ENCODE assay signal across 24 cellular contexts in genomic region chr4:189185810-189186432, GRCh38.
"Had no signal": no experiment of that assay in that cellular context is flagged by ENCODE, and none has a peak within 500 bp of the region (broad histone marks: within the 10 kb centered on the region; RNA-seq: fewer than 3 reads in every experiment).

No MANE protein-coding gene starts in this region.

- ATAC-seq: left ventricle myocardium superior; natural killer cell treated with Interleukin-12 subunit alpha and Interleukin-12 subunit beta and Interleukin-15 and Interleukin-18, amount 100 ng/mL, for 72 hours; right cardiac atrium had no signal

- H3K4me3 ChIP-seq: coronary artery, skin epidermis, transverse colon, vagina had no signal

- H3K27me3 Mint-ChIP-seq: activated naive CD8-positive, alpha-beta T cell treated with anti-CD3 and anti-CD28 coated beads, Interleukin-2, amount 10 ng/mL, durations not matched to agents 7 days and 5 days; central memory CD8-positive, alpha-beta T cell; natural killer cell treated with Interleukin-12 subunit alpha and Interleukin-12 subunit beta and Interleukin-15 and Interleukin-18, amount 100 ng/mL, for 72 hours had no signal

- H3K4me1 Mint-ChIP-seq: activated naive CD8-positive, alpha-beta T cell treated with anti-CD3 and anti-CD28 coated beads, Interleukin-2, amount 10 ng/mL, durations not matched to agents 7 days and 5 days; central memory CD8-positive, alpha-beta T cell had no signal

- H3K4me1 ChIP-seq: transverse colon, vagina had no signal

- H3K4me3 Mint-ChIP-seq: activated naive CD8-positive, alpha-beta T cell treated with anti-CD3 and anti-CD28 coated beads, Interleukin-2, amount 10 ng/mL, durations not matched to agents 7 days and 5 days; brain; central memory CD8-positive, alpha-beta T cell; natural killer cell treated with Interleukin-12 subunit alpha and Interleukin-12 subunit beta and Interleukin-15 and Interleukin-18, amount 100 ng/mL, for 72 hours; T-helper 1 cell treated with Interleukin-12 subunit alpha and Interleukin-12 subunit beta and Interleukin-4 antibody, amounts not matched to agents 30 μg/mL and 1 μg/mL, for 36 hours had no signal

- H3K27me3 ChIP-seq: transverse colon, vagina had no signal

- H3K27ac ChIP-seq: coronary artery, epithelial cell of prostate, skin epidermis, transverse colon, vagina had no signal

- DNase-seq: activated CD4-positive, alpha-beta T cell treated with anti-CD3 and anti-CD28 coated beads, Interleukin-2, amount 50 U/mL, for 1 hour; activated CD4-positive, CD25-positive, alpha-beta regulatory T cell; activated naive CD4-positive, alpha-beta T cell; activated naive CD8-positive, alpha-beta T cell treated with anti-CD3 and anti-CD28 coated beads, Interleukin-2, amount 10 ng/mL, durations not matched to agents 7 days and 5 days; effector CD4-positive, alpha-beta T cell; foreskin melanocyte; kidney glomerular epithelial cell; left ventricle myocardium superior; mesenchymal stem cell; occipital lobe; right cardiac atrium; stimulated activated CD4-positive, alpha-beta T cell treated with anti-CD3 and anti-CD28 coated beads, Interleukin-15, amount 100 ng/mL, for 24 hours; stimulated activated CD4-positive, alpha-beta T cell treated with anti-CD3 and anti-CD28 coated beads, Interleukin-4, amount 100 ng/mL, for 1 hour; stimulated activated naive CD4-positive, alpha-beta T cell; substantia nigra; transverse colon had no signal

- H3K36me3 ChIP-seq: transverse colon, vagina had no signal

- H3K36me3 Mint-ChIP-seq: activated naive CD8-positive, alpha-beta T cell treated with anti-CD3 and anti-CD28 coated beads, Interleukin-2, amount 10 ng/mL, durations not matched to agents 7 days and 5 days; brain; natural killer cell treated with Interleukin-12 subunit alpha and Interleukin-12 subunit beta and Interleukin-15 and Interleukin-18, amount 100 ng/mL, for 72 hours had no signal

- H3K9me3 ChIP-seq: transverse colon, vagina had no signal

- H3K27ac Mint-ChIP-seq: activated naive CD8-positive, alpha-beta T cell treated with anti-CD3 and anti-CD28 coated beads, Interleukin-2, amount 10 ng/mL, durations not matched to agents 7 days and 5 days; natural killer cell treated with Interleukin-12 subunit alpha and Interleukin-12 subunit beta and Interleukin-15 and Interleukin-18, amount 100 ng/mL, for 72 hours; T-helper 1 cell treated with Interleukin-12 subunit alpha and Interleukin-12 subunit beta and Interleukin-4 antibody, amounts not matched to agents 30 μg/mL and 1 μg/mL, for 36 hours had no signal
